8 cellular contexts compared by ENCODE assay signal in the genomic region with DNA sequence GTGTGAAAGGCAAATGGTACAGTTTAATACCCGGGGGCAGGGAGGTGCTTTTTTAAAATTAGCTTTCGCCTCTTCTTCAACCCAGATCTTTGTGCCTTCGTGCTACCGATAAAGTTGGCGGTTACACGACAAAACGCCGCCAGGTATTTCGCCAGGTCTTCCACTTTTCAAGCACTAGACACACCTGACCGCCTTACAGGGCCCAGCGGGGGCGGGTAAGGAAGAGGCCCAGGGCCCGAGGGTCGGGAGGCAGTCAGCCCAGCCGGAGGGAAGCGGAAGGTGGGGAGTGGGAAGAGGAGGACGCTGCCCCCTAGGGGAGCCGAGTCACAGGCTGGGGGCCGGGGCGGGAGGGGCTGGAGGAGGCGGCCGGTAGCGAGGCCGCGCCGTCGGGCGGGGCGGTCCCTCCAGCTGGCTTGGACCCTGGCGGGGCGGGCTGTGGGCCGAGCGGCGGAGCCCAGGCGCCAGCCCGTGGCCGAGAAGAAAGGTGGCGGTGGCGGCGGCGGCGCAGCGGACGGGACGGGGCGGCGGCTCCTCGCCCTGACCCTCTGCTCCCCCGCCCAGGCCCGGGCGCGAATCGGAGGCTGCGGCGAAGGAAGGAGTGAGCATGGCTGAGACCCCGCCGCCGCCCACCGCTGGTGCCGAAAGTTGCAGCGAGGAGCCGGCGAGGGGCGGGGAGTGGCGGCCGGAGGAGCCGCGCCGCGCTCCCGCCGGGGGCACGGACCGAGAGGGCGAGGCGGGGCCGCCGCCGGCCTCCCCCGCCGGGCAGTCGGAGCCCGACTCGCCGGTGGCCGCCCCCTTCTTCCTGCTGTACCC. TPM values are rescaled to one million over a fixed set of nuclear protein-coding genes. Genes with fewer than 3 reads are reported as not detected.
DNase-seq lines count a peak whose midpoint lies in the region; ATAC-seq and TF ChIP-seq lines count a peak whose summit lies in the region.

No MANE protein-coding gene starts in this region.

- H3K36me3 ChIP-seq in prostate gland: no peaks in the 10 kb centered on the region

- TF ChIP-seq POLR2A in prostate gland (IDR thresholded peaks at IDR 0.05): peak; percentile 47

- whole genome bisulfite sequencing in prostate gland: under 1% methylated on average over 29 of the region's 86 CpGs

- no peaks in the 10 kb centered on the region for H3K9me3 ChIP-seq in prostate gland

- H3K27ac ChIP-seq in angular gyrus (ENCODE audit: low read depth, low read length) (peak overlapping the region; percentile 70), prostate gland (peak overlapping the region; percentile 92 to 97)

- peak; percentile 52; the same call in 2 of the 3 replicates for TF ChIP-seq CTCF in GM12872 (IDR thresholded peaks at IDR 0.05; ENCODE audit: insufficient read depth, low read depth, low read length)
- peak; percentile 30 for TF ChIP-seq CTCF in HFF-Myc (IDR thresholded peaks at IDR 0.05; ENCODE audit: low read depth, low read length, missing control alignments)
- peak; percentile 20 to 35 (median 32) for TF ChIP-seq CTCF in prostate gland (IDR thresholded peaks at IDR 0.05)

- in situ Hi-C loops in G401 (cut with HindIII; ENCODE audit: low sequenced_read_pairs): no loop called here

- no peaks in the 10 kb centered on the region for H3K27me3 ChIP-seq in prostate gland (replicated peaks; ENCODE audit: insufficient read depth)

- H3K4me3 ChIP-seq in HFF-Myc (replicated peaks; ENCODE audit: low read depth, low read length) (peak overlapping the region; percentile 57), prostate gland (peak overlapping the region; percentile 82 to 95)

- DNase-seq in HFF-Myc (ENCODE audit: extremely low read depth, low read depth): no peak
- DNase-seq in NAMALWA (ENCODE audit: low spot score): peak; percentile 76
- DNase-seq in T-helper 1 cell: peak; percentile 51 to 66 (median 59)
- peak; percentile 91 for DNase-seq in left ventricle myocardium superior
- peak; percentile 78 for DNase-seq in prostate gland (ENCODE audit: low spot score)
- DNase-seq in G401 (ENCODE audit: low spot score): no peak

- peak; percentile 89 for ATAC-seq in left ventricle myocardium superior

- intact Hi-C loops in left ventricle myocardium superior (cut with micrococcal nuclease): no loop called here
- intact Hi-C loops in prostate gland (cut with DNase I): loop anchor here (2.0 kb wide), 1 partner anchor 16 kb away; a partner anchor contains a TSS

- H3K4me1 ChIP-seq in prostate gland (replicated peaks): peaks cover 3% of the 10 kb centered on the region

RNA-seq across cellular contexts. Expression of a gene that starts 16.2 kb away (rescaled TPM):
- total RNA-seq in left ventricle myocardium superior: 14.2 TPM
- total RNA-seq in prostate gland: 10 to 100 TPM; 13.4 to 19.7 TPM
- total RNA-seq in G401 (2014; rRNA removed; shearing (Covaris generic)): 12.8 and 16.3 TPM in 2 replicates

RNA-seq across cellular contexts. Expression of a gene that starts 17.2 kb away (rescaled TPM):
- total RNA-seq in left ventricle myocardium superior: 22.1 TPM
- total RNA-seq in prostate gland: 100 to 1,000 TPM in 1 of 2 donors, 10 to 100 TPM in 1; 51.7 to 118 TPM
- 53.8 and 65.2 TPM in 2 replicates for total RNA-seq in G401 (2014; rRNA removed; shearing (Covaris generic))

RNA-seq across cellular contexts. Expression of a gene that starts 38.2 kb away (rescaled TPM):
- total RNA-seq in left ventricle myocardium superior (7.0 TPM), prostate gland (1 to 10 TPM in 1 of 2 donors, under 1 TPM in 1; 0.62 to 2.0 TPM)
- not detected in 2 replicates for total RNA-seq in G401 (2014; rRNA removed; shearing (Covaris generic))

Comparison
In these comparisons a context has a peak if more than half of its experiments do, and no peak if none do; other contexts are left out.
1. DNase-seq: peak in NAMALWA (single experiment), T-helper 1 cell (5 of 5), left ventricle myocardium superior (single experiment) and prostate gland (single experiment); none in HFF-Myc (single experiment) and G401 (single experiment).
2. Peak in every context shown above with its lines, with median percentiles within 50 percentile points of each other: CTCF ChIP-seq.